29 cellular contexts compared by ENCODE assay signal in genomic region chr7:113412410-113412809, GRCh38.
"Had no signal": no experiment of that assay in that cellular context is flagged by ENCODE, and none has a peak within 500 bp of the region (broad histone marks: within the 10 kb centered on the region; RNA-seq: fewer than 3 reads in every experiment).

No MANE protein-coding gene starts in this region.

- H3K36me3 Mint-ChIP-seq: natural killer cell; neural progenitor cell; stimulated activated effector memory CD8-positive, alpha-beta T cell treated with anti-CD3 and anti-CD28 coated beads, Interleukin-12 subunit alpha, Interleukin-12 subunit beta, amount 100 ng/mL, for 72 hours; stimulated activated naive B cell treated with anti-CD40 and anti-IgM and Interleukin-4, amounts not matched to agents 10 μg/mL and 1 μg/mL and 100 μg/mL, for 72 hours had no signal

- H3K27ac Mint-ChIP-seq: natural killer cell; nephron; neural progenitor cell; progenitor cell of endocrine pancreas; stimulated activated effector memory CD8-positive, alpha-beta T cell treated with anti-CD3 and anti-CD28 coated beads, Interleukin-12 subunit alpha, Interleukin-12 subunit beta, amount 100 ng/mL, for 72 hours; stimulated activated naive B cell treated with anti-CD40 and anti-IgM and Interleukin-4, amounts not matched to agents 10 μg/mL and 1 μg/mL and 100 μg/mL, for 72 hours; stimulated activated naive CD8-positive, alpha-beta T cell treated with anti-CD3 and anti-CD28 coated beads, Interleukin-15, Interleukin-2, amounts not matched to agents 100 ng/mL and 50 ng/mL, for 24 hours had no signal

- H3K27me3 ChIP-seq: neural progenitor cell, ovary, right lobe of liver, sigmoid colon, stomach, thyroid gland, tibial nerve, upper lobe of left lung, vagina had no signal

- H3K4me2 ChIP-seq: neural progenitor cell had no signal

- H3K27me3 Mint-ChIP-seq: progenitor cell of endocrine pancreas had no signal

- H3K4me3 ChIP-seq: neural progenitor cell, ovary, psoas muscle, right lobe of liver, sigmoid colon, stomach, thoracic aorta, thyroid gland, tibial nerve, upper lobe of left lung, vagina had no signal

- H3K4me1 Mint-ChIP-seq: natural killer cell; nephron; stimulated activated effector memory CD8-positive, alpha-beta T cell treated with anti-CD3 and anti-CD28 coated beads, Interleukin-12 subunit alpha, Interleukin-12 subunit beta, amount 100 ng/mL, for 72 hours; stimulated activated naive B cell treated with anti-CD40 and anti-IgM and Interleukin-4, amounts not matched to agents 10 μg/mL and 1 μg/mL and 100 μg/mL, for 72 hours had no signal

- H3K4me1 ChIP-seq: psoas muscle, right lobe of liver, sigmoid colon, stomach, thyroid gland, tibial nerve, upper lobe of left lung, vagina had no signal

- H3K9ac ChIP-seq: neural progenitor cell, parathyroid adenoma had no signal

- H3K79me2 ChIP-seq: parathyroid adenoma had no signal

- DNase-seq: natural killer cell; occipital lobe; ovary; posterior cingulate gyrus; psoas muscle; right cardiac atrium; right lobe of liver; sigmoid colon; small intestine; stimulated activated CD4-positive, alpha-beta T cell treated with anti-CD3 and anti-CD28 coated beads, Interleukin-15, amount 100 ng/mL, for 24 hours; stimulated activated CD4-positive, alpha-beta T cell treated with anti-CD3 and anti-CD28 coated beads, Interleukin-2, amount 100 ng/mL, for 24 hours; stimulated activated CD4-positive, alpha-beta T cell treated with anti-CD3 and anti-CD28 coated beads, Interleukin-2, amount 100 ng/mL, for 48 hours; stimulated activated CD4-positive, alpha-beta T cell treated with anti-CD3 and anti-CD28 coated beads, Interleukin-4, amount 100 ng/mL, for 24 hours; stimulated activated naive B cell treated with anti-CD40 and anti-IgM and Interleukin-4, amounts not matched to agents 10 μg/mL and 1 μg/mL and 100 μg/mL, for 72 hours; stimulated activated naive CD4-positive, alpha-beta T cell treated with Interleukin-2 at 50 U/mL for 16 hours; stomach; thyroid gland; trophoblast cell; upper lobe of left lung had no signal

- H2AFZ ChIP-seq: neural progenitor cell, parathyroid adenoma had no signal

- FAIRE-seq: small intestine, urothelium cell line had no signal

- H3K27ac ChIP-seq: neural progenitor cell, ovary, parathyroid adenoma, psoas muscle, right lobe of liver, sigmoid colon, stomach, thoracic aorta, thyroid gland, tibial nerve, upper lobe of left lung, vagina had no signal

- ATAC-seq: natural killer cell; psoas muscle; right cardiac atrium; right lobe of liver; stimulated activated effector memory CD8-positive, alpha-beta T cell treated with anti-CD3 and anti-CD28 coated beads, Interleukin-12 subunit alpha, Interleukin-12 subunit beta, amount 100 ng/mL, for 72 hours; stimulated activated naive B cell treated with anti-CD40 and anti-IgM and Interleukin-4, amounts not matched to agents 10 μg/mL and 1 μg/mL and 100 μg/mL, for 72 hours had no signal

- H3K9me3 ChIP-seq: ovary, psoas muscle, right lobe of liver, sigmoid colon, stomach, thoracic aorta, thyroid gland, tibial nerve, upper lobe of left lung, vagina had no signal

- H3K36me3 ChIP-seq: neural progenitor cell, ovary, right lobe of liver, sigmoid colon, stomach, thoracic aorta, thyroid gland, tibial nerve, upper lobe of left lung, vagina had no signal

- H3K4me3 Mint-ChIP-seq: natural killer cell; nephron; neural progenitor cell; stimulated activated effector memory CD8-positive, alpha-beta T cell treated with anti-CD3 and anti-CD28 coated beads, Interleukin-12 subunit alpha, Interleukin-12 subunit beta, amount 100 ng/mL, for 72 hours; stimulated activated naive B cell treated with anti-CD40 and anti-IgM and Interleukin-4, amounts not matched to agents 10 μg/mL and 1 μg/mL and 100 μg/mL, for 72 hours; stimulated activated naive CD8-positive, alpha-beta T cell treated with anti-CD3 and anti-CD28 coated beads, Interleukin-15, Interleukin-2, amounts not matched to agents 100 ng/mL and 50 ng/mL, for 24 hours had no signal

- H3K9me3 Mint-ChIP-seq: nephron; neural progenitor cell; stimulated activated effector memory CD8-positive, alpha-beta T cell treated with anti-CD3 and anti-CD28 coated beads, Interleukin-12 subunit alpha, Interleukin-12 subunit beta, amount 100 ng/mL, for 72 hours; stimulated activated naive B cell treated with anti-CD40 and anti-IgM and Interleukin-4, amounts not matched to agents 10 μg/mL and 1 μg/mL and 100 μg/mL, for 72 hours; stimulated activated naive CD8-positive, alpha-beta T cell treated with anti-CD3 and anti-CD28 coated beads, Interleukin-15, Interleukin-2, amounts not matched to agents 100 ng/mL and 50 ng/mL, for 24 hours had no signal
